23 cellular contexts compared by ENCODE assay signal in genomic region chr1:6632588-6633514, GRCh38. TPM values are rescaled to one million over a fixed set of nuclear protein-coding genes. Genes with fewer than 3 reads are reported as not detected.
DNase-seq lines count a peak whose midpoint lies in the region; ATAC-seq, FAIRE-seq and TF ChIP-seq lines count a peak whose summit lies in the region.
"Had no signal": no experiment of that assay in that cellular context is flagged by ENCODE, and none has a peak within 500 bp of the region (broad histone marks: within the 10 kb centered on the region; RNA-seq: fewer than 3 reads in every experiment).

No MANE protein-coding gene starts in this region.

- no peak for ATAC-seq in GM23338
- ATAC-seq in GM12878, result no peak
- ATAC-seq in HG03520 (IDR thresholded peaks at IDR 0.05; ENCODE audit: unreplicated experiment), result no peak
- no peak for ATAC-seq in GM21390 (IDR thresholded peaks at IDR 0.05; ENCODE audit: unreplicated experiment)
- ATAC-seq: activated CD4-positive, CD25-positive, alpha-beta regulatory T cell treated with anti-CD3 and anti-CD28 coated beads, Interleukin-2, amount 50 U/mL, for 24 hours; stimulated activated effector memory CD8-positive, alpha-beta T cell treated with anti-CD3 and anti-CD28 coated beads, Interleukin-12 subunit alpha, Interleukin-12 subunit beta, amount 100 ng/mL, for 72 hours had no signal

- no peak overlapping the region for H3K9ac ChIP-seq in GM12878 (ENCODE audit: control insufficient read depth, insufficient read depth, low read length)

- H3K27me3 Mint-ChIP-seq in GM23338 (ENCODE audit: insufficient read depth, low read depth, poor library complexity), result peaks cover 9% of the 10 kb centered on the region
- H3K27me3 Mint-ChIP-seq: memory B cell, progenitor cell of endocrine pancreas had no signal

- no peaks in the 10 kb centered on the region for H3K27me3 ChIP-seq in GM23338 (ENCODE audit: insufficient read depth)
- H3K27me3 ChIP-seq in GM12878 (replicated peaks in 1 of 2; ENCODE audit: control insufficient read depth in 2 of 2, insufficient read depth in 2 of 2, low read length in 1 of 2), result no peaks in the 10 kb centered on the region
- H3K27me3 ChIP-seq: breast epithelium, sigmoid colon, suprapubic skin had no signal

- H2AFZ ChIP-seq in GM23338 (no peak overlapping the region), GM12878 (ENCODE audit: control insufficient read depth, low read depth, low read length) (no peak overlapping the region)

- H3K27ac ChIP-seq in GM23338 (ENCODE audit: low read depth) (peak overlapping the region; percentile 32; the same call in 1 of the 2 replicates), GM12878 (ENCODE audit: control insufficient read depth, insufficient read depth) (no peak overlapping the region)
- H3K27ac ChIP-seq: breast epithelium, sigmoid colon, suprapubic skin had no signal

- H3K4me3 ChIP-seq in GM23338 (no peak overlapping the region), GM12878 (no peak overlapping the region)
- H3K4me3 ChIP-seq: breast epithelium, sigmoid colon, suprapubic skin had no signal

- H3K4me2 ChIP-seq in GM23338 (no peak overlapping the region), GM12878 (ENCODE audit: control insufficient read depth, insufficient read depth) (no peak overlapping the region)

- TF ChIP-seq RAD21 in GM12878 (IDR thresholded peaks at IDR 0.05; ENCODE audit: insufficient read depth, low read depth, low read length), result no peak

- POLR2A ChIA-PET in GM12878 (lab: Charles Lee), result interaction anchor here (0.7 kb wide), 2 partner anchors 21 to 409 kb away, joined by 3 read pairs; no protein-coding TSS in a partner anchor

- no peak for TF ChIP-seq POLR2A in GM12878 (IDR thresholded peaks at IDR 0.05; ENCODE audit: low read depth, low read length)

- in situ Hi-C loops in GM12878 (cut with MboI), result no loop called here

- TSS peak; percentile 38 for BruUV-seq in GM12878 (replicated peaks; lab: Mats Ljungman, UMichigan)

- peaks cover 6% of the 10 kb centered on the region; the same call in 1 of the 2 replicates for H3F3A ChIP-seq in GM23338 (replicated peaks; ENCODE audit: low read depth)

- intact Hi-C loops in GM12878 (cut with micrococcal nuclease; ENCODE audit: unreplicated experiment), result no loop called here

- H3K9me3 Mint-ChIP-seq in GM23338, result no peaks in the 10 kb centered on the region
- H3K9me3 Mint-ChIP-seq: memory B cell; stimulated activated effector memory CD8-positive, alpha-beta T cell treated with anti-CD3 and anti-CD28 coated beads, Interleukin-12 subunit alpha, Interleukin-12 subunit beta, amount 100 ng/mL, for 72 hours had no signal

- CTCF ChIA-PET in GM12878 (lab: Yijun Ruan, JAX), result interaction anchor here (0.6 kb wide), 1 partner anchor 114 kb away, joined by 4 read pairs; no protein-coding TSS in a partner anchor

- H3K4me1 ChIP-seq in GM23338 (ENCODE audit: insufficient read depth) (no peaks in the 10 kb centered on the region), GM12878 (ENCODE audit: control insufficient read depth, insufficient read depth, low read length) (no peaks in the 10 kb centered on the region)
- H3K4me1 ChIP-seq: breast epithelium had no signal

- 93% methylated on average over 28 of the region's 30 CpGs for WGBS in GM12878 (ENCODE audit: insufficient coverage, insufficient replicate concordance, low lambda C conversion rate, missing lambda C conversion rate)

- no peak for FAIRE-seq in GM12878 (lab: Jason Lieb, UNC)
- FAIRE-seq: G401.6 had no signal

- DNase-seq in GM23338 (ENCODE audit: low spot score) (no peak), GM12878 (ENCODE audit: low read depth, low spot score) (no peak)
- DNase-seq: activated CD4-positive, alpha-beta T cell treated with anti-CD3 and anti-CD28 coated beads, Interleukin-2, amount 50 U/mL, for 48 hours; activated naive CD4-positive, alpha-beta T cell treated with anti-CD3 and anti-CD28 coated beads, Interleukin-2, amount 50 U/mL, for 16 hours; amygdala; COR-L47; effector CD4-positive, alpha-beta T cell; GOT3; NCI-H1048; NCI-H1694; NCI-H446 treated with DMSO at 0.1 percent for 48 hours; RPMI8226; sigmoid colon; stimulated activated CD4-positive, alpha-beta T cell treated with anti-CD3 and anti-CD28 coated beads, Interleukin-4, amount 100 ng/mL, for 24 hours had no signal

- no peak overlapping the region for H3K4me3 Mint-ChIP-seq in GM23338
- H3K4me3 Mint-ChIP-seq: memory B cell; stimulated activated effector memory CD8-positive, alpha-beta T cell treated with anti-CD3 and anti-CD28 coated beads, Interleukin-12 subunit alpha, Interleukin-12 subunit beta, amount 100 ng/mL, for 72 hours had no signal

- no peaks in the 10 kb centered on the region for H3K9me2 ChIP-seq in GM23338 (ENCODE audit: insufficient read depth)

- no peaks in the 10 kb centered on the region for H3K9me3 ChIP-seq in GM12878 (replicated peaks; ENCODE audit: control insufficient read depth, insufficient read depth, low read length)
- H3K9me3 ChIP-seq: breast epithelium, sigmoid colon, suprapubic skin had no signal

- H4K20me1 ChIP-seq in GM23338 (replicated peaks; ENCODE audit: insufficient read depth) (peaks cover 5% of the 10 kb centered on the region), GM12878 (ENCODE audit: control insufficient read depth, insufficient read depth) (no peaks in the 10 kb centered on the region)

- RAD21 ChIA-PET in GM12878 (lab: Charles Lee; ENCODE audit: unreplicated experiment), result no interaction called here

- H3K27ac Mint-ChIP-seq in GM23338, result no peak overlapping the region
- H3K27ac Mint-ChIP-seq: stimulated activated effector memory CD8-positive, alpha-beta T cell treated with anti-CD3 and anti-CD28 coated beads, Interleukin-12 subunit alpha, Interleukin-12 subunit beta, amount 100 ng/mL, for 72 hours had no signal

- TF ChIP-seq CTCF in GM23338 (conservative IDR thresholded peaks at IDR 0.05; ENCODE audit: low read depth in 2 of 2), result no peak
- TF ChIP-seq CTCF in GM12878 (IDR thresholded peaks at IDR 0.05 in 2 of 3, conservative IDR thresholded peaks at IDR 0.05 in 1 of 3; ENCODE audit: control insufficient read depth in 2 of 3, extremely low read depth in 1 of 3, insufficient read depth in 1 of 3, low read depth in 3 of 3, low read length in 3 of 3), result no peak

- H3K36me3 ChIP-seq in GM23338 (ENCODE audit: insufficient read depth) (peaks cover 21% of the 10 kb centered on the region), GM12878 (ENCODE audit: control insufficient read depth in 2 of 2, insufficient read depth in 2 of 2, low read length in 1 of 2) (peaks cover 14 to 29% of the 10 kb centered on the region in 2 experiments; a peak in 3 of 4 replicates)

- H3K79me2 ChIP-seq in GM23338 (replicated peaks; ENCODE audit: insufficient read depth) (no peaks in the 10 kb centered on the region), GM12878 (ENCODE audit: control insufficient read depth, insufficient read depth, low read length) (no peaks in the 10 kb centered on the region)

- SMC1A ChIA-PET in GM12878 (lab: Charles Lee; ENCODE audit: uncharacterized antibody, unreplicated experiment), result no interaction called here

- TF ChIP-seq EP300 in GM12878 (IDR thresholded peaks at IDR 0.05; ENCODE audit: borderline replicate concordance in 1 of 2, control insufficient read depth in 1 of 2, low read depth in 2 of 2, low read length in 2 of 2), result no peak

- peaks cover 60% of the 10 kb centered on the region for H3K36me3 Mint-ChIP-seq in GM23338 (ENCODE audit: low read depth)

- no peaks in the 10 kb centered on the region; the same call in 2 of the 3 replicates for H3K4me1 Mint-ChIP-seq in GM23338

RNA-seq across cellular contexts. Expression of gene THAP3, which starts 8.2 kb away (rescaled TPM):
- total RNA-seq in GM23338 (2014; rRNA removed; shearing (Covaris generic)), result 15.1 and 18.6 TPM in 2 replicates
- polyA plus RNA-seq in GM23338 (2016; fragmentation: Nextera tagmentation; extraction: Ambion mirVana), result 20.9 and 23.8 TPM in 2 replicates
- 27.0 and 29.5 TPM in 2 replicates for total RNA-seq in GM12878 (2013; cell fraction: nucleolus; rRNA removed)
- total RNA-seq in GM12878 (2014; rRNA removed), result 19.5 and 21.5 TPM in 2 replicates
- total RNA-seq in GM12878 (2014; rRNA removed; fragmentation: Illumina TruSeq; extraction: Trizol), result 9.7 TPM in 2 replicates
- 12.0 TPM in 2 replicates for total RNA-seq in GM12878 (2021)
- polyA plus RNA-seq in GM12878 (2011; ENCODE audit: low read depth), result 5.1 TPM
- 6.6 and 11.8 TPM in 2 replicates for polyA plus RNA-seq in GM12878 (2011; rRNA removed)
- polyA plus RNA-seq in GM12878 (2011; cell fraction: cytosol; rRNA removed), result 14.6 and 21.4 TPM in 2 replicates
- polyA plus RNA-seq in GM12878 (2011; cell fraction: nucleus; rRNA removed), result 30.1 and 32.8 TPM in 2 replicates
- 10.8 and 16.6 TPM in 2 replicates for polyA plus RNA-seq in GM12878 (2012)
- polyA plus RNA-seq in GM12878 (2014; fragmentation: Illumina TruSeq; extraction: Trizol), result 0.54 and 8.3 TPM in 2 replicates
- 1 to 10 TPM; 1.5 to 2.8 TPM for polyA plus RNA-seq in GM12878 (2014; fragmentation: Nextera tagmentation; extraction: Ambion mirVana)
- polyA plus RNA-seq in GM12878 (2014; rRNA removed), result 16.3 and 16.5 TPM in 2 replicates
- 10 to 100 TPM; 16.8 to 17.3 TPM for polyA plus RNA-seq in GM12878 (2016; fragmentation: Nextera tagmentation; extraction: Ambion mirVana)
- 10.4 and 27.9 TPM in 2 replicates for polyA minus RNA-seq in GM12878 (2011; rRNA and poly(A)+ RNA removed)
- polyA minus RNA-seq in GM12878 (2011; cell fraction: cytosol; rRNA and poly(A)+ RNA removed), result 6.7 and 8.2 TPM in 2 replicates
- polyA minus RNA-seq in GM12878 (2011; cell fraction: nucleus; rRNA and poly(A)+ RNA removed), result 14.0 and 26.0 TPM in 2 replicates

RNA-seq across cellular contexts. Expression of gene PHF13, which starts 19.3 kb away (rescaled TPM):
- 33.2 and 37.1 TPM in 2 replicates for total RNA-seq in GM23338 (2014; rRNA removed; shearing (Covaris generic))
- polyA plus RNA-seq in GM23338 (2016; fragmentation: Nextera tagmentation; extraction: Ambion mirVana) (10.4 and 12.1 TPM in 2 replicates), GM12878 (2011; rRNA removed) (4.9 and 5.1 TPM in 2 replicates), GM12878 (2014; fragmentation: Illumina TruSeq; extraction: Trizol) (6.1 and 8.2 TPM in 2 replicates), GM12878 (2014; fragmentation: Nextera tagmentation; extraction: Ambion mirVana) (1 to 10 TPM in 1 of 2 experiments, under 1 TPM in 1; 0.87 to 1.9 TPM), GM12878 (2014; rRNA removed) (6.4 and 8.2 TPM in 2 replicates), GM12878 (2016; fragmentation: Nextera tagmentation; extraction: Ambion mirVana) (1 to 10 TPM; 4.8 to 5.2 TPM)
- total RNA-seq in GM12878 (2013; cell fraction: nucleolus; rRNA removed), result 8.1 and 8.4 TPM in 2 replicates
- total RNA-seq in GM12878 (2014; rRNA removed) (5.1 and 5.7 TPM in 2 replicates), GM12878 (2014; rRNA removed; fragmentation: Illumina TruSeq; extraction: Trizol) (4.4 and 4.6 TPM in 2 replicates), GM12878 (2021) (15.4 and 15.6 TPM in 2 replicates)
- 9.0 TPM for polyA plus RNA-seq in GM12878 (2011; ENCODE audit: low read depth)
- polyA plus RNA-seq in GM12878 (2011; cell fraction: cytosol; rRNA removed), result 4.1 and 5.2 TPM in 2 replicates
- 13.9 and 15.6 TPM in 2 replicates for polyA plus RNA-seq in GM12878 (2011; cell fraction: nucleus; rRNA removed)
- polyA plus RNA-seq in GM12878 (2012), result 14.2 and 16.0 TPM in 2 replicates
- 4.2 and 6.0 TPM in 2 replicates for polyA minus RNA-seq in GM12878 (2011; rRNA and poly(A)+ RNA removed)
- 3.0 and 3.1 TPM in 2 replicates for polyA minus RNA-seq in GM12878 (2011; cell fraction: cytosol; rRNA and poly(A)+ RNA removed)
- polyA minus RNA-seq in GM12878 (2011; cell fraction: nucleus; rRNA and poly(A)+ RNA removed), result 1.7 and 3.3 TPM in 2 replicates

RNA-seq across cellular contexts. Expression of gene KLHL21, which starts 30.2 kb away (rescaled TPM):
- total RNA-seq in GM23338 (2014; rRNA removed; shearing (Covaris generic)), result 31.1 and 35.9 TPM in 2 replicates
- 7.3 and 7.8 TPM in 2 replicates for polyA plus RNA-seq in GM23338 (2016; fragmentation: Nextera tagmentation; extraction: Ambion mirVana)
- 16.3 and 18.5 TPM in 2 replicates for total RNA-seq in GM12878 (2013; cell fraction: nucleolus; rRNA removed)
- 7.9 and 10.1 TPM in 2 replicates for total RNA-seq in GM12878 (2014; rRNA removed)
- total RNA-seq in GM12878 (2014; rRNA removed; fragmentation: Illumina TruSeq; extraction: Trizol), result 3.5 and 3.9 TPM in 2 replicates
- total RNA-seq in GM12878 (2021), result 11.0 and 12.2 TPM in 2 replicates
- polyA plus RNA-seq in GM12878 (2011; ENCODE audit: low read depth), result 4.6 TPM
- 1.9 and 2.5 TPM in 2 replicates for polyA plus RNA-seq in GM12878 (2011; rRNA removed)
- 4.4 and 4.5 TPM in 2 replicates for polyA plus RNA-seq in GM12878 (2011; cell fraction: cytosol; rRNA removed)
- 9.7 and 11.7 TPM in 2 replicates for polyA plus RNA-seq in GM12878 (2011; cell fraction: nucleus; rRNA removed)
- 10.8 and 15.1 TPM in 2 replicates for polyA plus RNA-seq in GM12878 (2012)
- 1.5 and 4.2 TPM in 2 replicates for polyA plus RNA-seq in GM12878 (2014; fragmentation: Illumina TruSeq; extraction: Trizol)
- 1 to 10 TPM in 1 of 2 experiments, under 1 TPM in 1; 0.76 to 1.2 TPM for polyA plus RNA-seq in GM12878 (2014; fragmentation: Nextera tagmentation; extraction: Ambion mirVana)
- 6.3 and 7.3 TPM in 2 replicates for polyA plus RNA-seq in GM12878 (2014; rRNA removed)
- polyA plus RNA-seq in GM12878 (2016; fragmentation: Nextera tagmentation; extraction: Ambion mirVana), result 1 to 10 TPM; 7.7 to 9.2 TPM
- polyA minus RNA-seq in GM12878 (2011; rRNA and poly(A)+ RNA removed), result 6.1 and 12.7 TPM in 2 replicates
- polyA minus RNA-seq in GM12878 (2011; cell fraction: cytosol; rRNA and poly(A)+ RNA removed), result 5.2 and 9.1 TPM in 2 replicates
- 5.9 and 8.9 TPM in 2 replicates for polyA minus RNA-seq in GM12878 (2011; cell fraction: nucleus; rRNA and poly(A)+ RNA removed)

RNA-seq across cellular contexts. Expression of gene ZBTB48, which starts 53.1 kb away (rescaled TPM):
- 21.0 and 25.5 TPM in 2 replicates for total RNA-seq in GM23338 (2014; rRNA removed; shearing (Covaris generic))
- 17.3 and 18.0 TPM in 2 replicates for polyA plus RNA-seq in GM23338 (2016; fragmentation: Nextera tagmentation; extraction: Ambion mirVana)
- total RNA-seq in GM12878 (2013; cell fraction: nucleolus; rRNA removed), result 40.4 and 45.4 TPM in 2 replicates
- 13.6 and 16.3 TPM in 2 replicates for total RNA-seq in GM12878 (2014; rRNA removed)
- 14.5 and 18.8 TPM in 2 replicates for total RNA-seq in GM12878 (2014; rRNA removed; fragmentation: Illumina TruSeq; extraction: Trizol)
- 23.6 and 27.8 TPM in 2 replicates for total RNA-seq in GM12878 (2021)
- 8.7 TPM for polyA plus RNA-seq in GM12878 (2011; ENCODE audit: low read depth)
- polyA plus RNA-seq in GM12878 (2011; rRNA removed), result 10.8 and 17.2 TPM in 2 replicates
- polyA plus RNA-seq in GM12878 (2011; cell fraction: cytosol; rRNA removed), result 19.4 and 33.6 TPM in 2 replicates
- 68.9 and 75.7 TPM in 2 replicates for polyA plus RNA-seq in GM12878 (2011; cell fraction: nucleus; rRNA removed)
- 21.0 and 24.5 TPM in 2 replicates for polyA plus RNA-seq in GM12878 (2012)
- polyA plus RNA-seq in GM12878 (2014; fragmentation: Illumina TruSeq; extraction: Trizol), result 7.6 and 9.9 TPM in 2 replicates
- 1 to 10 TPM in 1 of 2 experiments, under 1 TPM in 1; 1.00 to 3.3 TPM for polyA plus RNA-seq in GM12878 (2014; fragmentation: Nextera tagmentation; extraction: Ambion mirVana)
- 25.3 and 26.3 TPM in 2 replicates for polyA plus RNA-seq in GM12878 (2014; rRNA removed)
- 10 to 100 TPM; 16.3 to 18.7 TPM for polyA plus RNA-seq in GM12878 (2016; fragmentation: Nextera tagmentation; extraction: Ambion mirVana)
- 11.6 and 23.8 TPM in 2 replicates for polyA minus RNA-seq in GM12878 (2011; rRNA and poly(A)+ RNA removed)
- 8.4 and 10.8 TPM in 2 replicates for polyA minus RNA-seq in GM12878 (2011; cell fraction: cytosol; rRNA and poly(A)+ RNA removed)
- polyA minus RNA-seq in GM12878 (2011; cell fraction: nucleus; rRNA and poly(A)+ RNA removed), result 20.1 and 31.1 TPM in 2 replicates
